Comparison of ENCODE assay signal across 21 cellular contexts in the genomic region with DNA sequence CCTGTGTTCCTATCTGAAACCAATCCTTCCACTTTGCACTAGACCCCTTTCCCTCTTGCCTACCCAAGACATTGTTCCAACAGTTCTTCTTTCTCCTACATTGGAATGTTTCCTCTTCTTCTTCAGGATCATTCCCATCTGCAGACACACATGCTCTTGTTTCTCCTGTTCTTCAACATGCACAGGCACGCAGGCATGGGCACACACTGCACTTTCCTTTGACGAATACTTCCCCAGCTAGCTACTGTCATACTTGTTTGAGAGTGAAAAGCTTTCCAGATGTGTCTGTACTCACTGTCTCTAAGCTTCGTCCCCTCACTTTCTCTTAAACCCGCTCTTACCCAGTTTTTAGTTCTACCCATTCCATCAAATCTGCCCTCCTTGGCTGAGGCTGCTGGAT. TPM values are rescaled to one million over a fixed set of nuclear protein-coding genes. Genes with fewer than 3 reads are reported as not detected.
"Had no signal": no experiment of that assay in that cellular context is flagged by ENCODE, and none has a peak within 500 bp of the region (broad histone marks: within the 10 kb centered on the region; RNA-seq: fewer than 3 reads in every experiment).

No MANE protein-coding gene starts in this region.

- H3K9me3 ChIP-seq: colonic mucosa, left lung, prostate gland, stomach, tibial artery had no signal

- H3K4me1 ChIP-seq: colonic mucosa, left lung, prostate gland, stomach, tibial artery had no signal

- H3K79me2 ChIP-seq: hepatocyte had no signal

- H3K4me2 ChIP-seq: hepatocyte, smooth muscle cell had no signal

- H3K4me3 ChIP-seq: colonic mucosa, hepatocyte, left lung, prostate gland, right atrium auricular region, smooth muscle cell, stomach, tibial artery had no signal

- H3K27ac ChIP-seq: colonic mucosa, hepatocyte, left lung, prostate gland, right atrium auricular region, stomach, tibial artery had no signal

- H3K36me3 ChIP-seq: colonic mucosa, left lung, prostate gland, right atrium auricular region, stomach, tibial artery had no signal

- DNase-seq: colonic mucosa; effector CD8-positive, alpha-beta T cell; endodermal cell; erythroblast; foreskin melanocyte; left cardiac atrium; left lung; mesendoderm; midbrain; naive thymus-derived CD4-positive, alpha-beta T cell; nucleus accumbens; stimulated activated CD4-positive, alpha-beta T cell treated with anti-CD3 and anti-CD28 coated beads, Interleukin-12 subunit alpha, Interleukin-12 subunit beta, amount 100 ng/mL, for 4 hours; stimulated activated CD4-positive, alpha-beta T cell treated with anti-CD3 and anti-CD28 coated beads, Interleukin-1b, Interleukin-23, amount 100 ng/mL, for 48 hours; stimulated activated CD4-positive, alpha-beta T cell treated with anti-CD3 and anti-CD28 coated beads, Interleukin-4, amount 100 ng/mL, for 1 hour; stimulated activated naive CD4-positive, alpha-beta T cell treated with Interleukin-2 at 50 U/mL for 16 hours; stomach; tibial artery had no signal

- H2AFZ ChIP-seq: hepatocyte had no signal

- H3K27me3 ChIP-seq: colonic mucosa, hepatocyte, left lung, right atrium auricular region, stomach, tibial artery had no signal

RNA-seq across cellular contexts. Expression of gene ERVMER34-1, which starts 31.8 kb away (rescaled TPM):
- total RNA-seq: naive thymus-derived CD4-positive, alpha-beta T cell had no signal
